7 cellular contexts compared by ENCODE assay signal in the genomic region with DNA sequence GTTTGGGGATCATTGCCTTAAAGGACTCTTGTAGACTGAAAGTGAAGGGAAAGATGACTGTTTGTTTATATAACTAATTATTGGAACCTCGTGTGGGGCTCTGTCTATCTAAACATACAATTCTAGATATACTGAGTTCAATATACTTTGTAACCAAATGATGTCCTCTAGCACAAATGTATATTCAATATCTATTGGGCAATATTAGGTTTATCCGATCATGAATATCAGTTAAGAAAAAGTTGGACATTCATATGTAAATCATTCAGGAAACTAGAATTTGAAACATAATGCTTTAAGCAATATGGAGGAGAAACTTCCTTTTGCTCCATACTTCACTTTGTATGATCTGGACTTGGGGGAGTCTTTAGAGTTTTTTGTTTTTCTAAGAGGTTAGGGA.
"Had no signal": no experiment of that assay in that cellular context is flagged by ENCODE, and none has a peak within 500 bp of the region (broad histone marks: within the 10 kb centered on the region; RNA-seq: fewer than 3 reads in every experiment).

No MANE protein-coding gene starts in this region.

- H3K4me3 ChIP-seq: GM23338 had no signal

- H3K27ac Mint-ChIP-seq: GM23338, H9 had no signal

- H3K9me3 Mint-ChIP-seq: GM23338, H9 had no signal

- DNase-seq: HCEC 1CT, KBM-7 had no signal

- H3K4me2 ChIP-seq: GM23338 had no signal

- H3K4me3 Mint-ChIP-seq: GM23338, H9 had no signal

- FAIRE-seq: H1, H54 had no signal

- H2AFZ ChIP-seq: GM23338 had no signal

- H3K27ac ChIP-seq: HL-60 had no signal
